35 cellular contexts compared by ENCODE assay signal in the genomic region with DNA sequence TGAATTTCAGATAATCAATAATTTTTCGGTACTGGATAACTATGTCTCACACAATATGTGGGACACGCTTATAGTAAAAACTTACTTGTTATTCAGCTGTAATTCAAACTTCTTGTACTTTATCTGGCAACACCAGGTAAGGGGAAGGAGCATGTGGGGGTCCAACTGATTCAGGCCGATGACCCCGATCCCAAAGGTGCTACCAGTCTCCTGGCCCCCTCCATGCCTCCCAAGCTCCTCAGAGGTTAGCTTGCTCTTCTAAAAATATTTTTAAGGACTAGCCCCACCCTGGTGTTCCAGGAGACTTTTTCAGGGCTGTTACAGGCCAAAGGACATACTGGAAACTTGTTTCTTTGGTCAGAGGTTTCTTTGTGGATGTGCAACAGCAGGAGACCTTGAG.
"Had no signal": no experiment of that assay in that cellular context is flagged by ENCODE, and none has a peak within 500 bp of the region (broad histone marks: within the 10 kb centered on the region; RNA-seq: fewer than 3 reads in every experiment).

No MANE protein-coding gene starts in this region.

- H3K36me3 Mint-ChIP-seq: activated CD4-positive, alpha-beta memory T cell treated with anti-CD3 and anti-CD28 coated beads for 36 hours; activated naive CD4-positive, alpha-beta T cell treated with anti-CD3 and anti-CD28 coated beads, Interleukin-2, amount 50 U/mL, for 72 hours; activated naive CD8-positive, alpha-beta T cell treated with anti-CD3 and anti-CD28 coated beads for 36 hours had no signal

- H3K27me3 Mint-ChIP-seq: activated CD4-positive, alpha-beta T cell treated with anti-CD3 and anti-CD28 coated beads, Interleukin-2, amount 10 ng/mL, durations not matched to agents 24 days and 14 days; activated CD8-positive, alpha-beta T cell treated with anti-CD3 and anti-CD28 coated beads for 36 hours had no signal

- H3K9me3 Mint-ChIP-seq: activated B cell treated with CpG ODN at 0.5 μM for 24 hours; activated CD4-positive, alpha-beta memory T cell treated with anti-CD3 and anti-CD28 coated beads for 36 hours; activated CD4-positive, alpha-beta T cell treated with anti-CD3 and anti-CD28 coated beads, Interleukin-2, amount 10 ng/mL, durations not matched to agents 24 days and 14 days; activated CD8-positive, alpha-beta T cell treated with anti-CD3 and anti-CD28 coated beads for 36 hours; activated naive CD4-positive, alpha-beta T cell treated with anti-CD3 and anti-CD28 coated beads for 36 hours; activated naive CD4-positive, alpha-beta T cell treated with anti-CD3 and anti-CD28 coated beads, Interleukin-2, amount 50 U/mL, for 72 hours; activated T-cell treated with anti-CD3 and anti-CD28 coated beads, Interleukin-2, amount 50 U/mL, for 4 hours; activated T-cell treated with anti-CD3 and anti-CD28 coated beads, Interleukin-2, amount 50 U/mL, for 72 hours; activated T-helper 1 cell treated with anti-CD3 and anti-CD28 coated beads, Interleukin-12 subunit alpha, Interleukin-12 subunit beta, Interleukin-2, Interleukin-4 antibody, amounts not matched to agents 30 ng/mL and 10 ng/mL and 1 ng/mL, durations not matched to agents 14 hours and 24 hours and 36 hours; activated T-helper 17 cell treated with anti-CD3 and anti-CD28 coated beads, Interleukin-2, amount 50 U/mL, for 72 hours; central memory CD8-positive, alpha-beta T cell; T-helper 1 cell treated with Interleukin-12 subunit alpha and Interleukin-12 subunit beta and Interleukin-4 antibody, amounts not matched to agents 30 μg/mL and 1 μg/mL, for 36 hours; T-helper 2 cell treated with Interferon-gamma antibody and Interleukin-4, amounts not matched to agents 5 μg/mL and 100 μg/mL, for 36 hours had no signal

- H3K4me1 Mint-ChIP-seq: activated B cell treated with CpG ODN at 0.5 μM for 24 hours; activated CD4-positive, alpha-beta T cell treated with anti-CD3 and anti-CD28 coated beads, Interleukin-2, amount 10 ng/mL, durations not matched to agents 24 days and 14 days; activated naive CD8-positive, alpha-beta T cell treated with anti-CD3 and anti-CD28 coated beads for 36 hours; activated T-helper 17 cell treated with anti-CD3 and anti-CD28 coated beads, Interleukin-2, amount 50 U/mL, for 72 hours; central memory CD8-positive, alpha-beta T cell had no signal

- H3K27ac Mint-ChIP-seq: activated B cell treated with CpG ODN at 0.5 μM for 24 hours; activated CD4-positive, alpha-beta memory T cell treated with anti-CD3 and anti-CD28 coated beads for 36 hours; activated CD4-positive, alpha-beta T cell treated with anti-CD3 and anti-CD28 coated beads, Interleukin-2, amount 10 ng/mL, durations not matched to agents 24 days and 14 days; activated CD8-positive, alpha-beta T cell treated with anti-CD3 and anti-CD28 coated beads for 36 hours; activated naive CD4-positive, alpha-beta T cell treated with anti-CD3 and anti-CD28 coated beads for 36 hours; activated naive CD4-positive, alpha-beta T cell treated with anti-CD3 and anti-CD28 coated beads, Interleukin-2, amount 50 U/mL, for 72 hours; activated naive CD8-positive, alpha-beta T cell treated with anti-CD3 and anti-CD28 coated beads for 36 hours; activated T-cell treated with anti-CD3 and anti-CD28 coated beads, Interleukin-2, amount 50 U/mL, for 72 hours; activated T-helper 1 cell treated with anti-CD3 and anti-CD28 coated beads, Interleukin-12 subunit alpha, Interleukin-12 subunit beta, Interleukin-2, Interleukin-4 antibody, amounts not matched to agents 30 ng/mL and 10 ng/mL and 1 ng/mL, durations not matched to agents 14 hours and 24 hours and 36 hours; activated T-helper 17 cell treated with anti-CD3 and anti-CD28 coated beads, Interleukin-2, amount 50 U/mL, for 72 hours; T-helper 1 cell treated with Interleukin-12 subunit alpha and Interleukin-12 subunit beta and Interleukin-4 antibody, amounts not matched to agents 30 μg/mL and 1 μg/mL, for 36 hours; T-helper 2 cell treated with Interferon-gamma antibody and Interleukin-4, amounts not matched to agents 5 μg/mL and 100 μg/mL, for 36 hours had no signal

- DNase-seq: activated B cell treated with CpG ODN at 0.5 μM for 24 hours; activated CD4-positive, alpha-beta memory T cell treated with anti-CD3 and anti-CD28 coated beads for 36 hours; activated CD4-positive, alpha-beta T cell treated with anti-CD3 and anti-CD28 coated beads for 4 hours; activated CD4-positive, alpha-beta T cell treated with anti-CD3 and anti-CD28 coated beads, Interleukin-2, amount 10 ng/mL, durations not matched to agents 24 days and 14 days; activated CD4-positive, alpha-beta T cell treated with anti-CD3 and anti-CD28 coated beads, Interleukin-2, amount 50 U/mL, for 1 hour; activated CD4-positive, alpha-beta T cell treated with anti-CD3 and anti-CD28 coated beads, Interleukin-2, amount 50 U/mL, for 4 hours; activated CD4-positive, CD25-positive, alpha-beta regulatory T cell treated with anti-CD3 and anti-CD28 coated beads, Interleukin-2, amount 50 U/mL, for 72 hours; activated CD8-positive, alpha-beta memory T cell treated with anti-CD3 and anti-CD28 coated beads, Interleukin-2, amount 50 U/mL, for 4 hours; activated CD8-positive, alpha-beta T cell treated with anti-CD3 and anti-CD28 coated beads for 36 hours; activated effector memory CD4-positive, alpha-beta T cell treated with anti-CD3 and anti-CD28 coated beads, Interleukin-2, amount 50 U/mL, for 16 hours; activated gamma-delta T cell treated with Interleukin-2 at 50 U/mL for 16 hours; activated naive CD4-positive, alpha-beta T cell; activated naive CD4-positive, alpha-beta T cell treated with anti-CD3 and anti-CD28 coated beads for 36 hours; activated naive CD4-positive, alpha-beta T cell treated with anti-CD3 and anti-CD28 coated beads, Interleukin-2, amount 50 U/mL, for 16 hours; activated naive CD8-positive, alpha-beta T cell treated with anti-CD3 and anti-CD28 coated beads for 36 hours; activated T-cell treated with anti-CD3 and anti-CD28 coated beads for 4 hours; activated T-cell treated with anti-CD3 and anti-CD28 coated beads, Interleukin-2, amount 50 U/mL, for 1 hour; activated T-cell treated with anti-CD3 and anti-CD28 coated beads, Interleukin-2, amount 50 U/mL, for 4 hours; activated T-cell treated with anti-CD3 and anti-CD28 coated beads, Interleukin-2, amount 50 U/mL, for 72 hours; adrenal gland; amniotic stem cell; aorta; body of pancreas; brain microvascular endothelial cell; caudate nucleus; cerebellar nuclear complex; T-helper 1 cell; T-helper 2 cell; T-helper 9 cell had no signal

- H3K4me3 Mint-ChIP-seq: activated B cell treated with CpG ODN at 0.5 μM for 24 hours; activated CD4-positive, alpha-beta memory T cell treated with anti-CD3 and anti-CD28 coated beads for 36 hours; activated CD4-positive, alpha-beta T cell treated with anti-CD3 and anti-CD28 coated beads, Interleukin-2, amount 10 ng/mL, durations not matched to agents 24 days and 14 days; activated CD8-positive, alpha-beta T cell treated with anti-CD3 and anti-CD28 coated beads for 36 hours; activated naive CD4-positive, alpha-beta T cell treated with anti-CD3 and anti-CD28 coated beads for 36 hours; activated naive CD8-positive, alpha-beta T cell treated with anti-CD3 and anti-CD28 coated beads for 36 hours; activated T-cell treated with anti-CD3 and anti-CD28 coated beads, Interleukin-2, amount 50 U/mL, for 4 hours; activated T-cell treated with anti-CD3 and anti-CD28 coated beads, Interleukin-2, amount 50 U/mL, for 72 hours; activated T-helper 1 cell treated with anti-CD3 and anti-CD28 coated beads, Interleukin-12 subunit alpha, Interleukin-12 subunit beta, Interleukin-2, Interleukin-4 antibody, amounts not matched to agents 30 ng/mL and 10 ng/mL and 1 ng/mL, durations not matched to agents 14 hours and 24 hours and 36 hours; activated T-helper 17 cell treated with anti-CD3 and anti-CD28 coated beads, Interleukin-2, amount 50 U/mL, for 72 hours; central memory CD8-positive, alpha-beta T cell; T-helper 1 cell treated with Interleukin-12 subunit alpha and Interleukin-12 subunit beta and Interleukin-4 antibody, amounts not matched to agents 30 μg/mL and 1 μg/mL, for 36 hours; T-helper 2 cell treated with Interferon-gamma antibody and Interleukin-4, amounts not matched to agents 5 μg/mL and 100 μg/mL, for 36 hours had no signal

- ATAC-seq: activated CD8-positive, alpha-beta T cell treated with anti-CD3 and anti-CD28 coated beads for 36 hours; activated T-cell treated with anti-CD3 and anti-CD28 coated beads, Interleukin-2, amount 50 U/mL, for 4 hours; activated T-cell treated with anti-CD3 and anti-CD28 coated beads, Interleukin-2, amount 50 U/mL, for 72 hours; activated T-helper 17 cell treated with anti-CD3 and anti-CD28 coated beads, Interleukin-2, amount 50 U/mL, for 72 hours; body of pancreas had no signal
